ENCODE assay signal across 21 cellular contexts in genomic region chr5:176789873-176790615, GRCh38. TPM values are rescaled to one million over a fixed set of nuclear protein-coding genes. Genes with fewer than 3 reads are reported as not detected.
DNase-seq lines count a peak whose midpoint lies in the region; ATAC-seq and TF ChIP-seq lines count a peak whose summit lies in the region.
"Had no signal": no experiment of that assay in that cellular context is flagged by ENCODE, and none has a peak within 500 bp of the region (broad histone marks: within the 10 kb centered on the region; RNA-seq: fewer than 3 reads in every experiment).

No MANE protein-coding gene starts in this region.

- no peaks in the 10 kb centered on the region for H3K9me3 ChIP-seq in HCT116 (ENCODE audit: control insufficient read depth in 1 of 2, insufficient read depth in 1 of 2, low read depth in 1 of 2, low read length in 2 of 2)
- H3K9me3 ChIP-seq in neuronal stem cell (replicated peaks in 1 of 2; ENCODE audit: control insufficient read depth in 2 of 2, insufficient read depth in 1 of 2, low read depth in 1 of 2, low read length in 2 of 2) = no peaks in the 10 kb centered on the region
- H3K9me3 ChIP-seq: BE2C, thyroid gland had no signal

- H2BK12ac ChIP-seq in neuronal stem cell (ENCODE audit: low read length) = no peak overlapping the region

- H4K91ac ChIP-seq in neuronal stem cell (ENCODE audit: low read depth, low read length, poor library complexity) = no peak overlapping the region

- H2BK120ac ChIP-seq in neuronal stem cell (ENCODE audit: low read depth, low read length) = no peak overlapping the region

- no TSS peak for BruUV-seq in HCT116 (replicated peaks; lab: Mats Ljungman, UMichigan)

- H2AK5ac ChIP-seq in neuronal stem cell (ENCODE audit: low read depth, low read length) = no peak overlapping the region

- no peak overlapping the region for H3K23ac ChIP-seq in neuronal stem cell (ENCODE audit: low read depth, low read length, poor library complexity)

- intact Hi-C loops in HCT116 (cut with micrococcal nuclease) = no loop called here

- no peak for TF ChIP-seq CTCF in HCT116 (IDR thresholded peaks at IDR 0.05 in 2 of 3, conservative IDR thresholded peaks at IDR 0.05 in 1 of 3; ENCODE audit: borderline replicate concordance in 1 of 3, insufficient read depth in 1 of 3, low read depth in 2 of 3, low read length in 2 of 3)
- no peak for TF ChIP-seq CTCF in GM13977 (IDR thresholded peaks at IDR 0.05; ENCODE audit: extremely low read depth, insufficient read depth, missing control alignments)

- H2AFZ ChIP-seq in HCT116 (ENCODE audit: low read depth, low read length, poor library complexity, severe bottlenecking) = no peak overlapping the region
- no peak overlapping the region for H2AFZ ChIP-seq in neuronal stem cell (ENCODE audit: low read length)
- H2AFZ ChIP-seq: hepatocyte had no signal

- POLR2A ChIA-PET in HCT116 (lab: Charles Lee) = no interaction called here

- H4K20me1 ChIP-seq in HCT116 (ENCODE audit: insufficient read depth) = no peaks in the 10 kb centered on the region

- DNase-seq in NCI-H1417 (lab: John Stamatoyannopoulos, UW) (peak in 2 of 3 experiments; percentile 34 to 73), NCI-H1417 treated with DMSO at 0.1 percent for 48 hours (lab: John Stamatoyannopoulos, UW) (no peak), HCT116 (ENCODE audit: low read depth, low spot score) (no peak), SW480 (ENCODE audit: low spot score) (peak; percentile 55), neuronal stem cell (ENCODE audit: low spot score) (no peak), GM13977 (ENCODE audit: low spot score) (no peak), NCI-H524 (lab: John Stamatoyannopoulos, UW) (no peak)
- DNase-seq: activated CD4-positive, alpha-beta T cell treated with anti-CD3 and anti-CD28 coated beads, Interleukin-2, amount 10 ng/mL, durations not matched to agents 7 days and 5 days; activated CD8-positive, alpha-beta memory T cell treated with anti-CD3 and anti-CD28 coated beads, Interleukin-2, amount 50 U/mL, for 4 hours; activated naive CD4-positive, alpha-beta T cell treated with anti-CD3 and anti-CD28 coated beads for 36 hours; DMS153; KBM-7; mesenchymal stem cell; stimulated activated CD4-positive, alpha-beta T cell treated with anti-CD3 and anti-CD28 coated beads, Interleukin-12 subunit alpha, Interleukin-12 subunit beta, amount 100 ng/mL, for 4 hours; thyroid gland had no signal

- H3K14ac ChIP-seq in neuronal stem cell (ENCODE audit: low read length) = no peak overlapping the region

- H3K27me3 ChIP-seq in HCT116 (ENCODE audit: insufficient read depth, low read length) (no peaks in the 10 kb centered on the region; the same call in 1 of the 2 replicates), neuronal stem cell (ENCODE audit: control insufficient read depth in 3 of 3, insufficient read depth in 3 of 3, low read depth in 1 of 3, low read length in 3 of 3) (peaks cover 0 to 86% (median 0%) of the 10 kb centered on the region in 3 experiments)
- H3K27me3 ChIP-seq: BE2C, thyroid gland had no signal

- H3K79me2 ChIP-seq in HCT116 (ENCODE audit: insufficient read depth, low read length) = no peaks in the 10 kb centered on the region
- H3K79me2 ChIP-seq: hepatocyte had no signal

- H3K27ac ChIP-seq in HCT116 (ENCODE audit: low read depth, low read length) (no peak overlapping the region), neuronal stem cell (replicated peaks; ENCODE audit: low read length) (no peak overlapping the region)
- H3K27ac ChIP-seq: 22Rv1, hepatocyte, RWPE1, thyroid gland had no signal

- RAD21 ChIA-PET in HCT116 (lab: Charles Lee; ENCODE audit: low non-redundant PET in 1 of 2, low total read pairs in 2 of 2, uncharacterized antibody in 2 of 2, unreplicated experiment in 2 of 2) = no interaction called here

- H3K4me1 ChIP-seq in HCT116 (ENCODE audit: control insufficient read depth in 1 of 2, insufficient read depth in 2 of 2, low read length in 2 of 2) (peaks cover 3 to 26% of the 10 kb centered on the region in 2 experiments; a peak in 2 of 4 replicates), neuronal stem cell (ENCODE audit: control insufficient read depth in 2 of 2, insufficient read depth in 1 of 2, low read depth in 1 of 2, low read length in 2 of 2) (peaks cover 0 to 19% of the 10 kb centered on the region in 2 donors)
- H3K4me1 ChIP-seq: thyroid gland had no signal

- H3K4me3 ChIP-seq in HCT116 (replicated peaks in 1 of 2; ENCODE audit: low read depth in 1 of 2, low read length in 2 of 2) (no peak overlapping the region), neuronal stem cell (ENCODE audit: low read length in 2 of 2) (no peak overlapping the region)
- H3K4me3 ChIP-seq: hepatocyte, thyroid gland had no signal

- H2BK5ac ChIP-seq in neuronal stem cell (ENCODE audit: low read length) = no peak overlapping the region

- no peak for TF ChIP-seq RAD21 in HCT116 (IDR thresholded peaks at IDR 0.05; ENCODE audit: low read depth)

- peak overlapping the region; percentile 50 for H3K18ac ChIP-seq in neuronal stem cell (ENCODE audit: low read length)

- no peak overlapping the region for H3K4ac ChIP-seq in neuronal stem cell (ENCODE audit: low read length)

- no peak overlapping the region for H2BK15ac ChIP-seq in neuronal stem cell (ENCODE audit: low read length)

- TF ChIP-seq POLR2A in HCT116 (IDR thresholded peaks at IDR 0.05; ENCODE audit: borderline replicate concordance, extremely low read depth, insufficient read depth, insufficient read length) = no peak

- H3K79me1 ChIP-seq in neuronal stem cell (ENCODE audit: low read depth, low read length) = no peaks in the 10 kb centered on the region

- CTCF ChIA-PET in HCT116 (lab: Charles Lee) = no interaction called here

- H3K9ac ChIP-seq in HCT116 (ENCODE audit: low read length) (no peak overlapping the region), neuronal stem cell (ENCODE audit: low read depth, low read length, poor library complexity) (no peak overlapping the region)

- ATAC-seq in HCT116 (peak; percentile 43), SK-N-SH treated with all-trans-retinoic acid at 6 μM for 48 hours (no peak)

- H3K4me2 ChIP-seq in HCT116 (ENCODE audit: low read length) = peak overlapping the region; percentile 45
- H3K4me2 ChIP-seq in neuronal stem cell (ENCODE audit: insufficient read depth, low read length, poor library complexity, severe bottlenecking) = no peak overlapping the region
- H3K4me2 ChIP-seq: hepatocyte had no signal

- no CpG with 5 or more reads among the region's 15 CpGs for WGBS in neuronal stem cell (ENCODE audit: extremely low coverage in 2 of 2, insufficient read length in 2 of 2, insufficient replicate concordance in 1 of 2), 2 donors

- H3K36me3 ChIP-seq in HCT116 (ENCODE audit: control insufficient read depth in 1 of 2, insufficient read depth in 2 of 2, low read length in 2 of 2) (no peaks in the 10 kb centered on the region), neuronal stem cell (replicated peaks in 1 of 2; ENCODE audit: control insufficient read depth in 2 of 2, insufficient read depth in 2 of 2, low read length in 2 of 2) (no peaks in the 10 kb centered on the region)
- H3K36me3 ChIP-seq: BE2C, thyroid gland had no signal

- H4K8ac ChIP-seq in neuronal stem cell (ENCODE audit: low read depth, low read length) = no peak overlapping the region

- in situ Hi-C loops in GM13977 (cut with MboI; ENCODE audit: low pct_unique_long_range_greater_than_20kb, low sequenced_read_pairs, unreplicated experiment) = no loop called here

- no peaks in the 10 kb centered on the region for H3K9me2 ChIP-seq in HCT116 (ENCODE audit: insufficient read depth)

TF ChIP-seq in HCT116, 20 proteins besides CTCF, POLR2A, EP300 and RAD21 (continues in another document):
- TF ChIP-seq CBX3 (IDR thresholded peaks at IDR 0.05; ENCODE audit: low read depth) (no peak), CEBPB (IDR thresholded peaks at IDR 0.05; ENCODE audit: low read depth) (no peak), SIN3A (IDR thresholded peaks at IDR 0.05; ENCODE audit: low read depth) (no peak), ZFX (IDR thresholded peaks at IDR 0.05) (no peak)
- TF ChIP-seq, protein P1, sequence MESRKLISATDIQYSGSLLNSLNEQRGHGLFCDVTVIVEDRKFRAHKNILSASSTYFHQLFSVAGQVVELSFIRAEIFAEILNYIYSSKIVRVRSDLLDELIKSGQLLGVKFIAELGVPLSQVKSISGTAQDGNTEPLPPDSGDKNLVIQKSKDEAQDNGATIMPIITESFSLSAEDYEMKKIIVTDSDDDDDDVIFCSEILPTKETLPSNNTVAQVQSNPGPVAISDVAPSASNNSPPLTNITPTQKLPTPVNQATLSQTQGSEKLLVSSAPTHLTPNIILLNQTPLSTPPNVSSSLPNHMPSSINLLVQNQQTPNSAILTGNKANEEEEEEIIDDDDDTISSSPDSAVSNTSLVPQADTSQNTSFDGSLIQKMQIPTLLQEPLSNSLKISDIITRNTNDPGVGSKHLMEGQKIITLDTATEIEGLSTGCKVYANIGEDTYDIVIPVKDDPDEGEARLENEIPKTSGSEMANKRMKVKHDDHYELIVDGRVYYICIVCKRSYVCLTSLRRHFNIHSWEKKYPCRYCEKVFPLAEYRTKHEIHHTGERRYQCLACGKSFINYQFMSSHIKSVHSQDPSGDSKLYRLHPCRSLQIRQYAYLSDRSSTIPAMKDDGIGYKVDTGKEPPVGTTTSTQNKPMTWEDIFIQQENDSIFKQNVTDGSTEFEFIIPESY (IDR thresholded peaks at IDR 0.05; ENCODE audit: extremely low read depth, insufficient replicate concordance, low read length) = no peak

TF ChIP-seq in SK-N-SH treated with all-trans-retinoic acid at 6 μM for 48 hours, 23 proteins besides CTCF, POLR2A, EP300 and RAD21 (continues in another document):
- TF ChIP-seq CSDC2 (CRISPR knock-in tag; IDR thresholded peaks at IDR 0.05) = no peak
- no peak for TF ChIP-seq SNAI2 (CRISPR knock-in tag; IDR thresholded peaks at IDR 0.05)
- TF ChIP-seq ZFP30 (CRISPR knock-in tag; IDR thresholded peaks at IDR 0.05) = no peak
- no peak for TF ChIP-seq ZNF70 (CRISPR knock-in tag; IDR thresholded peaks at IDR 0.05)
- TF ChIP-seq ISL1 (CRISPR knock-in tag; IDR thresholded peaks at IDR 0.05) = no peak
- no peak for TF ChIP-seq ZNF565 (CRISPR knock-in tag; conservative IDR thresholded peaks at IDR 0.05; ENCODE audit: low read depth)
- TF ChIP-seq RARB (CRISPR knock-in tag; IDR thresholded peaks at IDR 0.05) = no peak
- TF ChIP-seq OSR1 (CRISPR knock-in tag; IDR thresholded peaks at IDR 0.05) = no peak
- TF ChIP-seq TOX (CRISPR knock-in tag; IDR thresholded peaks at IDR 0.05; ENCODE audit: borderline replicate concordance) = no peak
- TF ChIP-seq ZNF8 (CRISPR knock-in tag; IDR thresholded peaks at IDR 0.05) = no peak

RNA-seq across cellular contexts. Expression of gene UNC5A, which starts 20.3 kb away (rescaled TPM):
- 10.1 TPM for total RNA-seq in HCT116 (2021; ENCODE audit: unreplicated experiment)
- polyA plus RNA-seq in HCT116 (2012) = 9.0 and 9.9 TPM in 2 replicates
- 1.3 TPM for polyA plus RNA-seq in neuronal stem cell (2013, experiment 1 of 2)
- polyA plus RNA-seq in neuronal stem cell (2013, experiment 2 of 2) = 1.4 TPM
- total RNA-seq: activated CD4-positive, alpha-beta T cell treated with anti-CD3 and anti-CD28 coated beads, Interleukin-2, amount 10 ng/mL, durations not matched to agents 7 days and 5 days; activated naive CD4-positive, alpha-beta T cell treated with anti-CD3 and anti-CD28 coated beads for 36 hours had no signal
- polyA plus RNA-seq: keratinocyte had no signal

Comparison
In these comparisons a context has a peak if more than half of its experiments do, and no peak if none do; other contexts are left out.
1. DNase-seq: peak in NCI-H1417 (2 of 3) and SW480 (single experiment); none in NCI-H1417 treated with DMSO at 0.1 percent for 48 hours (single experiment), HCT116 (single experiment), neuronal stem cell (single experiment), GM13977 (single experiment) and NCI-H524 (0 of 2).